Comparison of ENCODE assay signal across 32 cellular contexts in genomic region chr15:94769089-94769488, GRCh38.
"Had no signal": no experiment of that assay in that cellular context is flagged by ENCODE, and none has a peak within 500 bp of the region (broad histone marks: within the 10 kb centered on the region; RNA-seq: fewer than 3 reads in every experiment).

No MANE protein-coding gene starts in this region.

- H3K27me3 ChIP-seq: adrenal gland, ascending aorta, cardiac muscle cell had no signal

- DNase-seq: activated B cell treated with CpG ODN at 0.5 μM for 24 hours; activated CD4-positive, alpha-beta memory T cell treated with anti-CD3 and anti-CD28 coated beads for 36 hours; activated CD4-positive, alpha-beta T cell treated with anti-CD3 and anti-CD28 coated beads for 4 hours; activated CD4-positive, alpha-beta T cell treated with anti-CD3 and anti-CD28 coated beads, Interleukin-2, amount 10 ng/mL, durations not matched to agents 24 days and 14 days; activated CD4-positive, alpha-beta T cell treated with anti-CD3 and anti-CD28 coated beads, Interleukin-2, amount 50 U/mL, for 1 hour; activated CD4-positive, alpha-beta T cell treated with anti-CD3 and anti-CD28 coated beads, Interleukin-2, amount 50 U/mL, for 4 hours; activated CD4-positive, CD25-positive, alpha-beta regulatory T cell treated with anti-CD3 and anti-CD28 coated beads, Interleukin-2, amount 50 U/mL, for 72 hours; activated CD8-positive, alpha-beta memory T cell treated with anti-CD3 and anti-CD28 coated beads, Interleukin-2, amount 50 U/mL, for 4 hours; activated CD8-positive, alpha-beta T cell treated with anti-CD3 and anti-CD28 coated beads for 36 hours; activated effector memory CD4-positive, alpha-beta T cell treated with anti-CD3 and anti-CD28 coated beads, Interleukin-2, amount 50 U/mL, for 16 hours; activated gamma-delta T cell treated with Interleukin-2 at 50 U/mL for 16 hours; activated naive CD4-positive, alpha-beta T cell; activated naive CD4-positive, alpha-beta T cell treated with anti-CD3 and anti-CD28 coated beads for 36 hours; activated naive CD4-positive, alpha-beta T cell treated with anti-CD3 and anti-CD28 coated beads, Interleukin-2, amount 50 U/mL, for 16 hours; activated naive CD8-positive, alpha-beta T cell treated with anti-CD3 and anti-CD28 coated beads for 36 hours; activated T-cell treated with anti-CD3 and anti-CD28 coated beads for 4 hours; activated T-cell treated with anti-CD3 and anti-CD28 coated beads, Interleukin-2, amount 50 U/mL, for 1 hour; activated T-cell treated with anti-CD3 and anti-CD28 coated beads, Interleukin-2, amount 50 U/mL, for 4 hours; activated T-cell treated with anti-CD3 and anti-CD28 coated beads, Interleukin-2, amount 50 U/mL, for 72 hours; adrenal gland; amniotic stem cell; anterior cingulate cortex; central memory CD4-positive, alpha-beta T cell; SW 1271; T-helper 1 cell; T-helper 2 cell; T-helper 9 cell had no signal

- H3K9me3 ChIP-seq: adrenal gland, ascending aorta had no signal

- H3K36me3 ChIP-seq: adrenal gland, ascending aorta, cardiac muscle cell had no signal

- H3K4me3 ChIP-seq: adrenal gland, ascending aorta, cardiac muscle cell had no signal

- ATAC-seq: activated CD8-positive, alpha-beta T cell treated with anti-CD3 and anti-CD28 coated beads for 36 hours; activated naive CD4-positive, alpha-beta T cell treated with anti-CD3 and anti-CD28 coated beads, Interleukin-2, amount 50 U/mL, for 72 hours; activated T-cell treated with anti-CD3 and anti-CD28 coated beads, Interleukin-2, amount 50 U/mL, for 4 hours; activated T-cell treated with anti-CD3 and anti-CD28 coated beads, Interleukin-2, amount 50 U/mL, for 72 hours; activated T-helper 17 cell treated with anti-CD3 and anti-CD28 coated beads, Interleukin-2, amount 50 U/mL, for 72 hours had no signal

- H3K27ac ChIP-seq: adrenal gland, cardiac muscle cell, VCaP had no signal

- H3K4me1 ChIP-seq: adrenal gland, ascending aorta had no signal
